Comparison of ENCODE assay signal across 22 cellular contexts in genomic region chr7:52940511-52940910, GRCh38.
A peak's percentile ranks its signal among the peaks of the same experiment; 100 is the strongest.
DNase-seq lines count a peak whose midpoint lies in the region; ATAC-seq lines count a peak whose summit lies in the region.
"Had no signal": no experiment of that assay in that cellular context is flagged by ENCODE, and none has a peak within 500 bp of the region (broad histone marks: within the 10 kb centered on the region; RNA-seq: fewer than 3 reads in every experiment).

No MANE protein-coding gene starts in this region.

- H3K23ac ChIP-seq in neuronal stem cell (ENCODE audit: low read depth, low read length, poor library complexity), result no peak overlapping the region

- DNase-seq in EH (ENCODE audit: low read depth) (peak; percentile 53), LHCN-M2 (ENCODE audit: low read depth) (peak; percentile 4), astrocyte of the hippocampus (ENCODE audit: low read depth, low spot score) (peak; percentile 34), neuronal stem cell (ENCODE audit: low spot score) (no peak), NCI-H1694 treated with DMSO at 0.1 percent for 48 hours (lab: John Stamatoyannopoulos, UW) (no peak), D341Med (ENCODE audit: low spot score) (no peak)
- DNase-seq: BE2C; CD4-positive, CD25-positive, alpha-beta regulatory T cell; DND-41; GOT3; Kasumi-1; NCI-H1092; NCI-H1436 treated with DMSO at 0.1 percent for 48 hours; NCI-H2029 treated with DMSO at 0.1 percent for 48 hours; NCI-H446; NCI-H69; SHP77 treated with DMSO at 0.1 percent for 48 hours; SK-N-SH had no signal

- H4K8ac ChIP-seq in neuronal stem cell (ENCODE audit: low read depth, low read length), result no peak overlapping the region

- no peak overlapping the region for H2AK5ac ChIP-seq in neuronal stem cell (ENCODE audit: low read depth, low read length)

- no peak overlapping the region for H3K4me3 ChIP-seq in neuronal stem cell (ENCODE audit: low read length in 2 of 2)
- H3K4me3 ChIP-seq: A549 had no signal

- no peak overlapping the region for H2BK120ac ChIP-seq in neuronal stem cell (ENCODE audit: low read depth, low read length)

- H3K9me3 ChIP-seq in neuronal stem cell (replicated peaks in 1 of 2; ENCODE audit: control insufficient read depth in 2 of 2, insufficient read depth in 1 of 2, low read depth in 1 of 2, low read length in 2 of 2), result no peaks in the 10 kb centered on the region
- H3K9me3 ChIP-seq: A549, BE2C had no signal

- H3K14ac ChIP-seq in neuronal stem cell (ENCODE audit: low read length), result no peak overlapping the region

- H3K79me1 ChIP-seq in neuronal stem cell (ENCODE audit: low read depth, low read length), result no peaks in the 10 kb centered on the region

- peak overlapping the region; percentile 33 for H2AFZ ChIP-seq in neuronal stem cell (ENCODE audit: low read length)

- no peak overlapping the region for H2BK12ac ChIP-seq in neuronal stem cell (ENCODE audit: low read length)

- no peak overlapping the region for H4K91ac ChIP-seq in neuronal stem cell (ENCODE audit: low read depth, low read length, poor library complexity)

- no peak overlapping the region for H3K9ac ChIP-seq in neuronal stem cell (ENCODE audit: low read depth, low read length, poor library complexity)
- H3K9ac ChIP-seq: SK-N-SH had no signal

- no peak overlapping the region for H3K4me2 ChIP-seq in neuronal stem cell (ENCODE audit: insufficient read depth, low read length, poor library complexity, severe bottlenecking)
- H3K4me2 ChIP-seq: A549, SK-N-SH had no signal

- H2BK5ac ChIP-seq in neuronal stem cell (ENCODE audit: low read length), result no peak overlapping the region

- H3K4me1 ChIP-seq in neuronal stem cell (ENCODE audit: control insufficient read depth in 2 of 2, insufficient read depth in 1 of 2, low read depth in 1 of 2, low read length in 2 of 2), result no peaks in the 10 kb centered on the region
- H3K4me1 ChIP-seq: A549 had no signal

- H3K27ac ChIP-seq in neuronal stem cell (replicated peaks; ENCODE audit: low read length), result no peak overlapping the region
- H3K27ac ChIP-seq: A549, RWPE1 had no signal

- H3K18ac ChIP-seq in neuronal stem cell (ENCODE audit: low read length), result no peak overlapping the region

- H2BK15ac ChIP-seq in neuronal stem cell (ENCODE audit: low read length), result no peak overlapping the region

- WGBS in neuronal stem cell (ENCODE audit: extremely low coverage in 2 of 2, insufficient read length in 2 of 2, insufficient replicate concordance in 1 of 2), 2 donors, result no CpG with 5 or more reads among the region's 3 CpGs

- no peak overlapping the region for H3K4ac ChIP-seq in neuronal stem cell (ENCODE audit: low read length)

- no peak for ATAC-seq in GM21528 (IDR thresholded peaks at IDR 0.05; ENCODE audit: low FRiP score, unreplicated experiment)
- ATAC-seq: A549, HCT116 had no signal

- H3K27me3 ChIP-seq in neuronal stem cell (ENCODE audit: control insufficient read depth in 3 of 3, insufficient read depth in 3 of 3, low read depth in 1 of 3, low read length in 3 of 3), result no peaks in the 10 kb centered on the region
- H3K27me3 ChIP-seq: BE2C had no signal

- H3K36me3 ChIP-seq in neuronal stem cell (replicated peaks in 1 of 2; ENCODE audit: control insufficient read depth in 2 of 2, insufficient read depth in 2 of 2, low read length in 2 of 2), result no peaks in the 10 kb centered on the region
- H3K36me3 ChIP-seq: BE2C had no signal

Comparison
In these comparisons a context has a peak if more than half of its experiments do, and no peak if none do; other contexts are left out.
1. DNase-seq: peak in EH (single experiment), LHCN-M2 (single experiment) and astrocyte of the hippocampus (single experiment); none in neuronal stem cell (single experiment), NCI-H1694 treated with DMSO at 0.1 percent for 48 hours (single experiment) and D341Med (single experiment).